In the genomic region with DNA sequence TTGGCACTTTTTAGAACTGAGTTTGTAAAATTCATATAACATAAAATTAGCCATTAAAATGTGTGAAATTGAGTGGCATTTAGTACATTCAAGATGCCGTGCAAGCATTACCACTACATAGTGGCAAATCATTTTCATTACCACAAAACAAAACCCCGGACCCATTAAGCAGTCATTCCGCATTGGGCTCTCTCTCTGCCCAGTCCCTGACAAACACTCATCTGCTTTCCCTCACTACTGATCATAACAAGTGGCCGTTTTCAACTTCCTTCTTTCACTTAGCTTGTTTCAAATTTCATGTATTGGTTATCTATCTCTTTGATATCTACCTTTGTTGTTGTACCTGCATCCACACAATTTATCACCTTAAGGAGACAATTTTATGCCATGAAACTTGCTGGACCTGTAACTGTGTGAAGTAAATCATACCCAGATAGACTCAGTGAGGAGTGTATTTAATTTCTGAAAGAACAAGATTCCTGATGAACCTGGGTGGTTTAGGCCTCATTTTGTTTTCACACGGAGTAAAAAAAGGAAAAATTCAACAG, we compare ENCODE assay signal across 13 cellular contexts.
DNase-seq lines count a peak whose midpoint lies in the region; ATAC-seq, FAIRE-seq and TF ChIP-seq lines count a peak whose summit lies in the region.
"Had no signal": no experiment of that assay in that cellular context is flagged by ENCODE, and none has a peak within 500 bp of the region (broad histone marks: within the 10 kb centered on the region; RNA-seq: fewer than 3 reads in every experiment).

No MANE protein-coding gene starts in this region.

- peak overlapping the region in 3 of 4 donors; percentile 87 to 95 (median 89) for H3K4me3 Mint-ChIP-seq in CD4-positive, CD25-positive, alpha-beta regulatory T cell
- H3K4me3 Mint-ChIP-seq: nephron had no signal

- POLR2A ChIA-PET in HEK293 (lab: Yijun Ruan, JAX) = interaction anchor here (1.0 to 2.1 kb wide), 3 partner anchors 17 to 41 kb away, joined by 3 to 11 read pairs (median 3); no protein-coding TSS in a partner anchor

- no peaks in the 10 kb centered on the region for H3K36me3 ChIP-seq in CD4-positive, CD25-positive, alpha-beta regulatory T cell (ENCODE audit: control insufficient read depth, insufficient read depth, low read length)
- H3K36me3 ChIP-seq in HEK293 (ENCODE audit: control insufficient read depth in 2 of 2, insufficient read depth in 1 of 2, low read length in 2 of 2) (peaks cover under 1 to 58% of the 10 kb centered on the region in 2 experiments; a peak in 2 of 3 replicates), SK-N-MC (ENCODE audit: insufficient read depth, low read length) (no peaks in the 10 kb centered on the region), mesenchymal stem cell (ENCODE audit: control insufficient read depth in 1 of 2, insufficient read depth in 2 of 2, low read depth in 1 of 2, low read length in 2 of 2) (peaks cover 0 to 16% of the 10 kb centered on the region in 2 experiments), esophagus squamous epithelium (no peaks in the 10 kb centered on the region), left ventricle myocardium inferior (no peaks in the 10 kb centered on the region)
- H3K36me3 ChIP-seq: gastroesophageal sphincter, sigmoid colon had no signal

- no peak for TF ChIP-seq POLR2A in esophagus squamous epithelium (IDR thresholded peaks at IDR 0.05)

- peak overlapping the region; percentile 39 for H3K9ac ChIP-seq in SK-N-MC (ENCODE audit: insufficient read length)
- peak overlapping the region; percentile 92 for H3K9ac ChIP-seq in mesenchymal stem cell (ENCODE audit: low read length)

- peaks cover 0 to 12% (median 0%) of the 10 kb centered on the region in 4 donors for H3K4me1 Mint-ChIP-seq in CD4-positive, CD25-positive, alpha-beta regulatory T cell
- H3K4me1 Mint-ChIP-seq: nephron had no signal

- TF ChIP-seq CTCF in HEK293 (tag by site-specific recombination; IDR thresholded peaks at IDR 0.05) (no peak), D721Med (IDR thresholded peaks at IDR 0.05; ENCODE audit: insufficient read depth, missing control alignments) (no peak), esophagus squamous epithelium (IDR thresholded peaks at IDR 0.05) (no peak), left ventricle myocardium inferior (IDR thresholded peaks at IDR 0.05; ENCODE audit: borderline replicate concordance) (no peak)

- no peak overlapping the region for H3K18ac ChIP-seq in mesenchymal stem cell (ENCODE audit: low read depth in 1 of 2, low read length in 2 of 2)

- no peak overlapping the region for H3K27ac ChIP-seq in CD4-positive, CD25-positive, alpha-beta regulatory T cell (ENCODE audit: insufficient read depth, low read length, poor library complexity, severe bottlenecking)
- H3K27ac ChIP-seq in HEK293 (ENCODE audit: extremely low read depth, low read depth, low read length) = peak overlapping the region; percentile 90
- H3K27ac ChIP-seq in SK-N-MC = no peak overlapping the region
- no peak overlapping the region for H3K27ac ChIP-seq in mesenchymal stem cell (ENCODE audit: low read length, poor library complexity, severe bottlenecking)
- no peak overlapping the region for H3K27ac ChIP-seq in esophagus squamous epithelium
- H3K27ac ChIP-seq in left ventricle myocardium inferior (replicated peaks) = no peak overlapping the region

- no peak overlapping the region for H3K4ac ChIP-seq in mesenchymal stem cell (ENCODE audit: low read depth in 1 of 2, low read length in 2 of 2)

- no peak for FAIRE-seq in D721Med (lab: Jason Lieb, UNC)

- CTCF ChIA-PET in HEK293 (lab: Yijun Ruan, JAX) = interaction anchor here (0.6 to 2.2 kb wide), 10 partner anchors 15 to 67 kb away, joined by 3 to 12 read pairs (median 4); no protein-coding TSS in a partner anchor

- H4K8ac ChIP-seq in mesenchymal stem cell (ENCODE audit: low read length) = no peak overlapping the region

- no peaks in the 10 kb centered on the region for H3K9me3 ChIP-seq in CD4-positive, CD25-positive, alpha-beta regulatory T cell (ENCODE audit: control insufficient read depth in 2 of 2, low read length in 2 of 2)
- H3K9me3 ChIP-seq in HEK293 (ENCODE audit: control insufficient read depth, insufficient read depth, low read depth, low read length) = no peaks in the 10 kb centered on the region
- H3K9me3 ChIP-seq in SK-N-MC (ENCODE audit: low read depth, low read length) = no peaks in the 10 kb centered on the region
- H3K9me3 ChIP-seq in mesenchymal stem cell (ENCODE audit: control insufficient read depth, low read length) = no peaks in the 10 kb centered on the region
- no peaks in the 10 kb centered on the region for H3K9me3 ChIP-seq in esophagus squamous epithelium
- H3K9me3 ChIP-seq in left ventricle myocardium inferior (replicated peaks) = peaks cover 2% of the 10 kb centered on the region
- H3K9me3 ChIP-seq: gastroesophageal sphincter, sigmoid colon had no signal

- H3K27me3 Mint-ChIP-seq in CD4-positive, CD25-positive, alpha-beta regulatory T cell = no peaks in the 10 kb centered on the region

- no peak overlapping the region for H2BK5ac ChIP-seq in mesenchymal stem cell (ENCODE audit: low read depth, low read length, poor library complexity, severe bottlenecking)

- H2BK15ac ChIP-seq in mesenchymal stem cell (ENCODE audit: low read depth, poor library complexity, severe bottlenecking) = no peak overlapping the region

- H3K4me3 ChIP-seq in CD4-positive, CD25-positive, alpha-beta regulatory T cell (ENCODE audit: low read depth, low read length) = peak overlapping the region; percentile 37
- H3K4me3 ChIP-seq in HEK293 (ENCODE audit: low read depth, low read length) (no peak overlapping the region), SK-N-MC (peak overlapping the region; percentile 71), mesenchymal stem cell (ENCODE audit: insufficient read depth in 1 of 2, low read depth in 1 of 2, low read length in 2 of 2) (peak overlapping the region in 1 of 2 experiments; percentile 87), esophagus squamous epithelium (peak overlapping the region in 2 of 4 donors; percentile 64 to 70), left ventricle myocardium inferior (no peak overlapping the region)
- H3K4me3 ChIP-seq: gastroesophageal sphincter had no signal

- H3K14ac ChIP-seq in mesenchymal stem cell (ENCODE audit: low read length in 2 of 2) = no peak overlapping the region

- no peak overlapping the region for H3K23ac ChIP-seq in mesenchymal stem cell (ENCODE audit: low read length in 2 of 2)

- H3K9me3 Mint-ChIP-seq in CD4-positive, CD25-positive, alpha-beta regulatory T cell = peaks cover 0 to 8% (median 0%) of the 10 kb centered on the region in 7 donors

- no peaks in the 10 kb centered on the region for H3K27me3 ChIP-seq in CD4-positive, CD25-positive, alpha-beta regulatory T cell (ENCODE audit: control insufficient read depth, insufficient read depth, low read length)
- H3K27me3 ChIP-seq in mesenchymal stem cell (ENCODE audit: control insufficient read depth in 1 of 2, insufficient read depth in 1 of 2, low read length in 2 of 2) (no peaks in the 10 kb centered on the region), esophagus squamous epithelium (no peaks in the 10 kb centered on the region), left ventricle myocardium inferior (ENCODE audit: low read depth) (no peaks in the 10 kb centered on the region)
- H3K27me3 ChIP-seq: gastroesophageal sphincter, sigmoid colon had no signal

- no peak overlapping the region for H2AFZ ChIP-seq in mesenchymal stem cell (ENCODE audit: low read depth, low read length)

- H2BK12ac ChIP-seq in mesenchymal stem cell (ENCODE audit: low read length in 2 of 2) = no peak overlapping the region

- intact Hi-C loops in esophagus squamous epithelium (cut with DNase I) = no loop called here
- intact Hi-C loops in left ventricle myocardium inferior (cut with micrococcal nuclease) = no loop called here

- H3K4me1 ChIP-seq in CD4-positive, CD25-positive, alpha-beta regulatory T cell (ENCODE audit: control insufficient read depth, insufficient read depth, low read length, poor library complexity, severe bottlenecking) = no peaks in the 10 kb centered on the region
- H3K4me1 ChIP-seq in HEK293 (ENCODE audit: control insufficient read depth, insufficient read depth, low read length) = peaks cover 3% of the 10 kb centered on the region; the same call in 1 of the 2 replicates
- no peaks in the 10 kb centered on the region for H3K4me1 ChIP-seq in mesenchymal stem cell (ENCODE audit: control insufficient read depth, insufficient read depth, low read depth, low read length)
- no peaks in the 10 kb centered on the region for H3K4me1 ChIP-seq in esophagus squamous epithelium
- H3K4me1 ChIP-seq in left ventricle myocardium inferior = no peaks in the 10 kb centered on the region
- H3K4me1 ChIP-seq: gastroesophageal sphincter, sigmoid colon had no signal

- H3K36me3 Mint-ChIP-seq in CD4-positive, CD25-positive, alpha-beta regulatory T cell = no peaks in the 10 kb centered on the region

- peak overlapping the region in 2 of 3 donors; percentile 87 to 96 for H3K27ac Mint-ChIP-seq in CD4-positive, CD25-positive, alpha-beta regulatory T cell
- H3K27ac Mint-ChIP-seq: nephron had no signal

- DNase-seq in CD4-positive, CD25-positive, alpha-beta regulatory T cell = no peak
- no peak for DNase-seq in SK-N-MC (ENCODE audit: low read depth, low spot score)
- no peak for DNase-seq in mesenchymal stem cell
- no peak for DNase-seq in D721Med (ENCODE audit: insufficient read length, low spot score)
- no peak for DNase-seq in esophagus squamous epithelium (lab: John Stamatoyannopoulos, UW)
- no peak for DNase-seq in left ventricle myocardium inferior
- DNase-seq: activated CD8-positive, alpha-beta memory T cell treated with anti-CD3 and anti-CD28 coated beads, Interleukin-2, amount 50 U/mL, for 48 hours; kidney glomerular epithelial cell had no signal

- no peak overlapping the region for H3K4me2 ChIP-seq in mesenchymal stem cell (ENCODE audit: low read length, poor library complexity, severe bottlenecking)

- no peaks in the 10 kb centered on the region for H3K79me1 ChIP-seq in mesenchymal stem cell (replicated peaks; ENCODE audit: low read length, poor library complexity, severe bottlenecking)

- H4K91ac ChIP-seq in mesenchymal stem cell (ENCODE audit: low read length) = no peak overlapping the region

- ATAC-seq in CD4-positive, CD25-positive, alpha-beta regulatory T cell (ENCODE audit: low read depth in 2 of 2) = no peak
- ATAC-seq in HG03280 (IDR thresholded peaks at IDR 0.05; ENCODE audit: unreplicated experiment) = no peak

- no peak overlapping the region for H2BK120ac ChIP-seq in mesenchymal stem cell (ENCODE audit: low read depth, low read length)

- WGBS in mesenchymal stem cell = 88% methylated on average over 4 of the region's 5 CpGs
- 35 to 83% methylated on average over 5 of the region's 5 CpGs for WGBS in esophagus squamous epithelium, 2 donors

- no peak overlapping the region for H2AK5ac ChIP-seq in mesenchymal stem cell (ENCODE audit: low read length, severe bottlenecking)

TF ChIP-seq in HEK293, 187 proteins besides CTCF, POLR2A, EP300 and RAD21 (continues in another document):
- TF ChIP-seq PRDM1 (tag by site-specific recombination; IDR thresholded peaks at IDR 0.05) = 0 out of 2 replicates have a peak, but pooled peaks have one; percentile 35

Comparison
In these comparisons a context has a peak if more than half of its experiments do, and no peak if none do; other contexts are left out.
1. H3K4me3 ChIP-seq: peak in CD4-positive, CD25-positive, alpha-beta regulatory T cell (single experiment) and SK-N-MC (single experiment); none in HEK293 (single experiment) and left ventricle myocardium inferior (single experiment).